ENCODE assay signal across 9 cellular contexts in genomic region chr14:76768201-76768656, GRCh38. TPM values are rescaled to one million over a fixed set of nuclear protein-coding genes. Genes with fewer than 3 reads are reported as not detected.
DNase-seq lines count a peak whose midpoint lies in the region; ATAC-seq and TF ChIP-seq lines count a peak whose summit lies in the region.
"Had no signal": no experiment of that assay in that cellular context is flagged by ENCODE, and none has a peak within 500 bp of the region (broad histone marks: within the 10 kb centered on the region; RNA-seq: fewer than 3 reads in every experiment).

No MANE protein-coding gene starts in this region.

- no peaks in the 10 kb centered on the region for H3K9me3 ChIP-seq in thyroid gland

- no peaks in the 10 kb centered on the region for H3K36me3 ChIP-seq in thyroid gland

- TF ChIP-seq CTCF in nephron (IDR thresholded peaks at IDR 0.05; ENCODE audit: unreplicated experiment in 3 of 3) (no peak), thyroid gland (IDR thresholded peaks at IDR 0.05) (no peak)

- 26 to 45% methylated on average over 10 to 11 of the region's 11 CpGs for WGBS in thyroid gland, 2 donors

- peak overlapping the region in 2 of 3 donors; percentile 35 to 58 for H3K27ac ChIP-seq in thyroid gland

- peak overlapping the region; percentile 23 for H3K4me3 Mint-ChIP-seq in activated CD4-positive, alpha-beta T cell treated with anti-CD3 and anti-CD28 coated beads for 36 hours
- peak overlapping the region in 1 of 3 experiments; percentile 9 for H3K4me3 Mint-ChIP-seq in nephron

- ATAC-seq in HG03521 (IDR thresholded peaks at IDR 0.05; ENCODE audit: unreplicated experiment), result peak; percentile 83
- peak; percentile 100 for ATAC-seq in activated CD4-positive, alpha-beta T cell treated with anti-CD3 and anti-CD28 coated beads for 36 hours

- H3K27me3 Mint-ChIP-seq in activated CD4-positive, alpha-beta T cell treated with anti-CD3 and anti-CD28 coated beads for 36 hours, result no peaks in the 10 kb centered on the region
- H3K27me3 Mint-ChIP-seq in nephron (ENCODE audit: low read depth), result no peaks in the 10 kb centered on the region

- intact Hi-C loops in activated CD4-positive, alpha-beta T cell treated with anti-CD3 and anti-CD28 coated beads for 36 hours (cut with DNase I, micrococcal nuclease), result loop anchor here (1.0 to 5.0 kb wide), 3 partner anchors 44 to 56 kb away; partner anchors contain the start of gene ANGEL1 (in 2 of the 2)
- intact Hi-C loops in thyroid gland (cut with DNase I), result no loop called here

- H3K9me3 Mint-ChIP-seq in activated CD4-positive, alpha-beta T cell treated with anti-CD3 and anti-CD28 coated beads for 36 hours (ENCODE audit: low read depth), result no peaks in the 10 kb centered on the region
- H3K9me3 Mint-ChIP-seq in nephron, result no peaks in the 10 kb centered on the region

- H3K27ac Mint-ChIP-seq in activated CD4-positive, alpha-beta T cell treated with anti-CD3 and anti-CD28 coated beads for 36 hours, result peak overlapping the region; percentile 80
- peak overlapping the region in 2 of 3 experiments; percentile 54 to 81 for H3K27ac Mint-ChIP-seq in nephron

- H3K27me3 ChIP-seq in thyroid gland, result no peaks in the 10 kb centered on the region

- DNase-seq in NCI-H1436 (lab: John Stamatoyannopoulos, UW), result peak; percentile 10
- DNase-seq in NCI-H1436 treated with DMSO at 0.1 percent for 48 hours (lab: John Stamatoyannopoulos, UW), result no peak
- DNase-seq in activated CD4-positive, alpha-beta T cell treated with anti-CD3 and anti-CD28 coated beads for 36 hours, result peak; percentile 86
- DNase-seq in effector CD8-positive, alpha-beta T cell (lab: John Stamatoyannopoulos, UW), result peak; percentile 24
- DNase-seq in thyroid gland, result peak in 1 of 2 donors; percentile 9
- DNase-seq in NCI-H2171 treated with DMSO at 0.1 percent for 48 hours (lab: John Stamatoyannopoulos, UW), result no peak

- H3K4me1 Mint-ChIP-seq in activated CD4-positive, alpha-beta T cell treated with anti-CD3 and anti-CD28 coated beads for 36 hours, result peaks cover 18% of the 10 kb centered on the region
- peaks cover 64% of the 10 kb centered on the region for H3K4me1 Mint-ChIP-seq in nephron

- CTCF ChIA-PET in activated CD4-positive, alpha-beta T cell treated with anti-CD3 and anti-CD28 coated beads for 36 hours (lab: Charles Lee), result interaction anchor here (1.6 to 3.8 kb wide), 3 partner anchors 17 to 58 kb away, joined by 4 to 23 read pairs (median 5); no protein-coding TSS in a partner anchor

- no peak overlapping the region for H3K4me3 ChIP-seq in thyroid gland (replicated peaks in 1 of 3)

- no peaks in the 10 kb centered on the region for H3K36me3 Mint-ChIP-seq in activated CD4-positive, alpha-beta T cell treated with anti-CD3 and anti-CD28 coated beads for 36 hours (ENCODE audit: low read depth)
- H3K36me3 Mint-ChIP-seq in nephron (ENCODE audit: low read depth), result peaks cover 3% of the 10 kb centered on the region

- H3K4me1 ChIP-seq in thyroid gland, result peaks cover 0 to 28% of the 10 kb centered on the region in 2 donors

- POLR2A ChIA-PET in activated CD4-positive, alpha-beta T cell treated with anti-CD3 and anti-CD28 coated beads for 36 hours (lab: Charles Lee), result no interaction called here

- TF ChIP-seq POLR2A in thyroid gland (IDR thresholded peaks at IDR 0.05), result no peak

RNA-seq across cellular contexts. Expression of gene VASH1, which starts 7.0 kb away (rescaled TPM):
- 1 to 10 TPM; 4.0 to 5.3 TPM for total RNA-seq in activated CD4-positive, alpha-beta T cell treated with anti-CD3 and anti-CD28 coated beads for 36 hours
- 1 to 10 TPM; 2.3 to 5.0 (median 3.1) TPM for total RNA-seq in thyroid gland

RNA-seq across cellular contexts. Expression of gene ANGEL1, which starts 44.5 kb away (rescaled TPM):
- total RNA-seq in activated CD4-positive, alpha-beta T cell treated with anti-CD3 and anti-CD28 coated beads for 36 hours, result 10 to 100 TPM; 15.8 to 17.2 TPM
- total RNA-seq in thyroid gland, result 10 to 100 TPM; 14.5 to 26.0 (median 18.4) TPM

RNA-seq across cellular contexts. Expression of gene LRRC74A, which starts 58.0 kb away (rescaled TPM):
- not detected for total RNA-seq in activated CD4-positive, alpha-beta T cell treated with anti-CD3 and anti-CD28 coated beads for 36 hours
- not detected for total RNA-seq in thyroid gland
- total RNA-seq: T-helper 1 cell treated with Interleukin-12 subunit alpha and Interleukin-12 subunit beta and Interleukin-4 antibody, amounts not matched to agents 30 ng/mL and 1 ng/mL, for 36 hours had no signal

Comparison
In these comparisons a context has a peak if more than half of its experiments do, and no peak if none do; other contexts are left out.
1. DNase-seq: peak in NCI-H1436 (single experiment), activated CD4-positive, alpha-beta T cell treated with anti-CD3 and anti-CD28 coated beads for 36 hours (single experiment) and effector CD8-positive, alpha-beta T cell (single experiment); none in NCI-H1436 treated with DMSO at 0.1 percent for 48 hours (single experiment) and NCI-H2171 treated with DMSO at 0.1 percent for 48 hours (single experiment).